Comparison of ENCODE assay signal across 12 cellular contexts in genomic region chr11:3861698-3862097, GRCh38. TPM values are rescaled to one million over a fixed set of nuclear protein-coding genes. Genes with fewer than 3 reads are reported as not detected.
DNase-seq lines count a peak whose midpoint lies in the region; ATAC-seq and TF ChIP-seq lines count a peak whose summit lies in the region.
"Had no signal": no experiment of that assay in that cellular context is flagged by ENCODE, and none has a peak within 500 bp of the region (broad histone marks: within the 10 kb centered on the region; RNA-seq: fewer than 3 reads in every experiment).

No MANE protein-coding gene starts in this region.

- no peak overlapping the region for H3K9ac ChIP-seq in smooth muscle cell (ENCODE audit: low read depth)

- DNase-seq in activated T-cell treated with anti-CD3 and anti-CD28 coated beads, Interleukin-2, amount 50 U/mL, for 24 hours = peak; percentile 28
- no peak for DNase-seq in activated T-cell treated with anti-CD3 and anti-CD28 coated beads, Interleukin-2, amount 50 U/mL, for 48 hours
- DNase-seq in NOMO-1 treated with dmso at 0.1 percent for 144 hours (lab: John Stamatoyannopoulos, UW; ENCODE audit: unreplicated experiment) (peak; percentile 59), smooth muscle cell (lab: John Stamatoyannopoulos, UW; ENCODE audit: unreplicated experiment) (no peak), Ammon's horn (ENCODE audit: low spot score) (no peak), foreskin keratinocyte (no peak)
- peak; percentile 45 for DNase-seq in activated naive CD8-positive, alpha-beta T cell treated with anti-CD3 and anti-CD28 coated beads, Interleukin-2, amount 50 U/mL, for 24 hours
- DNase-seq: H9, heart left ventricle, NCI-H1092 had no signal

- H3K9me3 Mint-ChIP-seq in activated T-cell treated with anti-CD3 and anti-CD28 coated beads, Interleukin-2, amount 50 U/mL, for 24 hours = no peaks in the 10 kb centered on the region
- H3K9me3 Mint-ChIP-seq in activated naive CD8-positive, alpha-beta T cell treated with anti-CD3 and anti-CD28 coated beads, Interleukin-2, amount 50 U/mL, for 24 hours = no peaks in the 10 kb centered on the region
- H3K9me3 Mint-ChIP-seq: H9, memory B cell had no signal

- H3K4me2 ChIP-seq in smooth muscle cell = peak overlapping the region; percentile 17

- peaks cover 87% of the 10 kb centered on the region for H3K79me2 ChIP-seq in smooth muscle cell (ENCODE audit: low read depth)

- peak overlapping the region; percentile 93 for H3K27ac Mint-ChIP-seq in activated T-cell treated with anti-CD3 and anti-CD28 coated beads, Interleukin-2, amount 50 U/mL, for 24 hours
- H3K27ac Mint-ChIP-seq in activated naive CD8-positive, alpha-beta T cell treated with anti-CD3 and anti-CD28 coated beads, Interleukin-2, amount 50 U/mL, for 24 hours = peak overlapping the region; percentile 94
- H3K27ac Mint-ChIP-seq: H9 had no signal

- H3K4me1 ChIP-seq in smooth muscle cell (ENCODE audit: low read depth) (peaks cover 15% of the 10 kb centered on the region), foreskin keratinocyte (peaks cover 20% of the 10 kb centered on the region)

- H3K27ac ChIP-seq in smooth muscle cell (ENCODE audit: low read depth) (no peak overlapping the region), foreskin keratinocyte (no peak overlapping the region)
- H3K27ac ChIP-seq: heart left ventricle had no signal

- H3K36me3 Mint-ChIP-seq in activated T-cell treated with anti-CD3 and anti-CD28 coated beads, Interleukin-2, amount 50 U/mL, for 24 hours (ENCODE audit: low read depth) = peaks cover 30% of the 10 kb centered on the region
- peaks cover 11% of the 10 kb centered on the region for H3K36me3 Mint-ChIP-seq in activated naive CD8-positive, alpha-beta T cell treated with anti-CD3 and anti-CD28 coated beads, Interleukin-2, amount 50 U/mL, for 24 hours (ENCODE audit: low read depth)
- H3K36me3 Mint-ChIP-seq: memory B cell had no signal

- H3K27me3 ChIP-seq in smooth muscle cell (ENCODE audit: low read depth) = no peaks in the 10 kb centered on the region
- no peaks in the 10 kb centered on the region for H3K27me3 ChIP-seq in foreskin keratinocyte
- H3K27me3 ChIP-seq: heart left ventricle had no signal

- no peak overlapping the region for H2AFZ ChIP-seq in smooth muscle cell (ENCODE audit: low read depth)

- H3K4me3 Mint-ChIP-seq in activated T-cell treated with anti-CD3 and anti-CD28 coated beads, Interleukin-2, amount 50 U/mL, for 24 hours = peak overlapping the region; percentile 98
- H3K4me3 Mint-ChIP-seq in activated naive CD8-positive, alpha-beta T cell treated with anti-CD3 and anti-CD28 coated beads, Interleukin-2, amount 50 U/mL, for 24 hours = peak overlapping the region; percentile 93

- no peaks in the 10 kb centered on the region for H3K9me3 ChIP-seq in smooth muscle cell (replicated peaks; ENCODE audit: low read depth)
- H3K9me3 ChIP-seq: heart left ventricle had no signal

- peak; percentile 45 for ATAC-seq in activated naive CD8-positive, alpha-beta T cell treated with anti-CD3 and anti-CD28 coated beads, Interleukin-2, amount 50 U/mL, for 24 hours
- ATAC-seq in GM18907 (IDR thresholded peaks at IDR 0.05; ENCODE audit: unreplicated experiment) = no peak
- ATAC-seq in foreskin keratinocyte = no peak
- ATAC-seq: heart left ventricle had no signal

- no peak overlapping the region for H3K4me3 ChIP-seq in smooth muscle cell
- H3K4me3 ChIP-seq: heart left ventricle had no signal

- H3K27me3 Mint-ChIP-seq in activated T-cell treated with anti-CD3 and anti-CD28 coated beads, Interleukin-2, amount 50 U/mL, for 24 hours = no peaks in the 10 kb centered on the region
- no peaks in the 10 kb centered on the region for H3K27me3 Mint-ChIP-seq in activated naive CD8-positive, alpha-beta T cell treated with anti-CD3 and anti-CD28 coated beads, Interleukin-2, amount 50 U/mL, for 24 hours
- H3K27me3 Mint-ChIP-seq: memory B cell had no signal

- peaks cover 89% of the 10 kb centered on the region for H3K4me1 Mint-ChIP-seq in activated T-cell treated with anti-CD3 and anti-CD28 coated beads, Interleukin-2, amount 50 U/mL, for 24 hours (ENCODE audit: low read depth)
- H3K4me1 Mint-ChIP-seq in activated naive CD8-positive, alpha-beta T cell treated with anti-CD3 and anti-CD28 coated beads, Interleukin-2, amount 50 U/mL, for 24 hours = peaks cover 89% of the 10 kb centered on the region

- H3K36me3 ChIP-seq in smooth muscle cell (ENCODE audit: low read depth) = no peaks in the 10 kb centered on the region
- H3K36me3 ChIP-seq: heart left ventricle had no signal

- H3F3A ChIP-seq in smooth muscle cell (ENCODE audit: low read depth) = no peaks in the 10 kb centered on the region

- no peak for TF ChIP-seq CTCF in smooth muscle cell (IDR thresholded peaks at IDR 0.05; ENCODE audit: borderline replicate concordance, insufficient read depth, poor library complexity, severe bottlenecking)
- no peak for TF ChIP-seq CTCF in foreskin keratinocyte (conservative IDR thresholded peaks at IDR 0.05)

- peaks cover 60% of the 10 kb centered on the region for H4K20me1 ChIP-seq in smooth muscle cell (ENCODE audit: low read depth)

- WGBS in smooth muscle cell (ENCODE audit: low lambda C conversion rate) = 45% methylated on average over 1 of the region's 1 CpG

RNA-seq across cellular contexts. Expression of gene STIM1, which starts 6.2 kb away (rescaled TPM):
- total RNA-seq in smooth muscle cell (19.0 and 31.5 TPM in 2 replicates), foreskin keratinocyte (22.8 and 24.7 TPM in 2 replicates)
- polyA plus RNA-seq in smooth muscle cell (15.3 and 25.3 TPM in 2 replicates), foreskin keratinocyte (13.0 and 13.6 TPM in 2 replicates)

RNA-seq across cellular contexts. Expression of gene RHOG, which starts 20.9 kb away (rescaled TPM):
- total RNA-seq in smooth muscle cell (20.2 and 20.7 TPM in 2 replicates), foreskin keratinocyte (45.9 and 47.2 TPM in 2 replicates)
- polyA plus RNA-seq in smooth muscle cell (32.7 and 51.3 TPM in 2 replicates), foreskin keratinocyte (82.9 and 88.5 TPM in 2 replicates)

RNA-seq across cellular contexts. Expression of gene PGAP2, which starts 53.3 kb away (rescaled TPM):
- total RNA-seq in smooth muscle cell = 8.7 and 9.5 TPM in 2 replicates
- polyA plus RNA-seq in smooth muscle cell = 10.9 and 22.9 TPM in 2 replicates
- 19.8 and 20.5 TPM in 2 replicates for total RNA-seq in foreskin keratinocyte
- 25.5 and 26.8 TPM in 2 replicates for polyA plus RNA-seq in foreskin keratinocyte

Comparison
In these comparisons a context has a peak if more than half of its experiments do, and no peak if none do; other contexts are left out.
1. DNase-seq: peak in activated T-cell treated with anti-CD3 and anti-CD28 coated beads, Interleukin-2, amount 50 U/mL, for 24 hours (single experiment), NOMO-1 treated with dmso at 0.1 percent for 144 hours (single experiment) and activated naive CD8-positive, alpha-beta T cell treated with anti-CD3 and anti-CD28 coated beads, Interleukin-2, amount 50 U/mL, for 24 hours (single experiment); none in activated T-cell treated with anti-CD3 and anti-CD28 coated beads, Interleukin-2, amount 50 U/mL, for 48 hours (0 of 2), smooth muscle cell (single experiment), Ammon's horn (single experiment) and foreskin keratinocyte (0 of 2).